7 cellular contexts compared by ENCODE assay signal in genomic region chr3:142445816-142446254, GRCh38. TPM values are rescaled to one million over a fixed set of nuclear protein-coding genes. Genes with fewer than 3 reads are reported as not detected.
DNase-seq lines count a peak whose midpoint lies in the region; ATAC-seq and TF ChIP-seq lines count a peak whose summit lies in the region.

No MANE protein-coding gene starts in this region.

- H3K27ac ChIP-seq in coronary artery: peak overlapping the region in 1 of 2 donors; percentile 16

- TF ChIP-seq CTCF in coronary artery (IDR thresholded peaks at IDR 0.05) (no peak), osteocyte (IDR thresholded peaks at IDR 0.05) (no peak)

- DNase-seq in OCI-M1 (lab: John Stamatoyannopoulos, UW) (peak; percentile 81), coronary artery (ENCODE audit: low spot score) (no peak), osteocyte (ENCODE audit: extremely low spot score, unreplicated experiment) (no peak), SKM-1 (lab: John Stamatoyannopoulos, UW; ENCODE audit: unreplicated experiment) (no peak)

- H3K36me3 Mint-ChIP-seq in osteocyte (ENCODE audit: unreplicated experiment): peaks cover 3% of the 10 kb centered on the region

- H3K9me3 Mint-ChIP-seq in osteocyte (ENCODE audit: unreplicated experiment): no peaks in the 10 kb centered on the region

- peak overlapping the region; percentile 99 for H3K4me3 Mint-ChIP-seq in osteocyte (ENCODE audit: unreplicated experiment)

- no peaks in the 10 kb centered on the region for H3K27me3 Mint-ChIP-seq in osteocyte (ENCODE audit: unreplicated experiment)

- peaks cover 41% of the 10 kb centered on the region for H3K4me1 Mint-ChIP-seq in osteocyte (ENCODE audit: unreplicated experiment)

- peak overlapping the region; percentile 80 for H3K4me3 ChIP-seq in coronary artery

- ATAC-seq in GM18861 (IDR thresholded peaks at IDR 0.05; ENCODE audit: unreplicated experiment) (peak; percentile 51), HG02642 (IDR thresholded peaks at IDR 0.05; ENCODE audit: poor library complexity, unreplicated experiment) (peak; percentile 49), HG02840 (IDR thresholded peaks at IDR 0.05; ENCODE audit: low FRiP score, unreplicated experiment) (no peak)

- peak overlapping the region; percentile 99 for H3K27ac Mint-ChIP-seq in osteocyte (ENCODE audit: unreplicated experiment)

RNA-seq across cellular contexts. Expression of gene XRN1, which starts 2.0 kb away (rescaled TPM):
- 47.3 and 52.4 TPM in 2 replicates for total RNA-seq in osteocyte
